ENCODE assay signal across 9 cellular contexts in genomic region chr20:59027746-59028320, GRCh38. TPM values are rescaled to one million over a fixed set of nuclear protein-coding genes. Genes with fewer than 3 reads are reported as not detected.
A peak's percentile ranks its signal among the peaks of the same experiment; 100 is the strongest.
DNase-seq lines count a peak whose midpoint lies in the region; ATAC-seq lines count a peak whose summit lies in the region.
"Had no signal": no experiment of that assay in that cellular context is flagged by ENCODE, and none has a peak within 500 bp of the region (broad histone marks: within the 10 kb centered on the region; RNA-seq: fewer than 3 reads in every experiment).

No MANE protein-coding gene starts in this region.

- no peaks in the 10 kb centered on the region for H3K9me3 Mint-ChIP-seq in activated naive CD8-positive, alpha-beta T cell (ENCODE audit: low read depth)
- no peaks in the 10 kb centered on the region for H3K9me3 Mint-ChIP-seq in activated naive CD8-positive, alpha-beta T cell treated with anti-CD3 and anti-CD28 coated beads for 36 hours
- no peaks in the 10 kb centered on the region for H3K9me3 Mint-ChIP-seq in effector memory CD8-positive, alpha-beta T cell
- H3K9me3 Mint-ChIP-seq in stimulated activated naive CD8-positive, alpha-beta T cell treated with anti-CD3 and anti-CD28 coated beads, Interleukin-15, amount 100 ng/mL, for 72 hours, result no peaks in the 10 kb centered on the region
- H3K9me3 Mint-ChIP-seq: natural killer cell had no signal

- no peak for ATAC-seq in effector memory CD8-positive, alpha-beta T cell (replicated peaks)
- no peak for ATAC-seq in stimulated activated naive CD8-positive, alpha-beta T cell treated with anti-CD3 and anti-CD28 coated beads, Interleukin-15, amount 100 ng/mL, for 72 hours
- ATAC-seq: natural killer cell had no signal

- H3K4me1 Mint-ChIP-seq in activated naive CD8-positive, alpha-beta T cell (ENCODE audit: low read depth), result peaks cover 62% of the 10 kb centered on the region
- H3K4me1 Mint-ChIP-seq in activated naive CD8-positive, alpha-beta T cell treated with anti-CD3 and anti-CD28 coated beads for 36 hours, result peaks cover 51% of the 10 kb centered on the region
- H3K4me1 Mint-ChIP-seq in effector memory CD8-positive, alpha-beta T cell (ENCODE audit: low read depth in 2 of 2), result peaks cover 35 to 59% of the 10 kb centered on the region in 2 donors
- H3K4me1 Mint-ChIP-seq in stimulated activated naive CD8-positive, alpha-beta T cell treated with anti-CD3 and anti-CD28 coated beads, Interleukin-15, amount 100 ng/mL, for 72 hours, result peaks cover 59% of the 10 kb centered on the region

- no peak for DNase-seq in activated naive CD8-positive, alpha-beta T cell treated with anti-CD3 and anti-CD28 coated beads for 36 hours
- DNase-seq in effector memory CD8-positive, alpha-beta T cell, result no peak
- DNase-seq in stimulated activated naive CD8-positive, alpha-beta T cell treated with anti-CD3 and anti-CD28 coated beads, Interleukin-15, amount 100 ng/mL, for 72 hours, result no peak
- no peak for DNase-seq in NCI-H2107 treated with DMSO at 0.1 percent for 48 hours (lab: John Stamatoyannopoulos, UW; ENCODE audit: unreplicated experiment)
- no peak for DNase-seq in OCI-M1 (lab: John Stamatoyannopoulos, UW)
- DNase-seq: activated CD8-positive, alpha-beta memory T cell treated with anti-CD3 and anti-CD28 coated beads, Interleukin-2, amount 50 U/mL, for 48 hours; natural killer cell; NCI-H1092 treated with DMSO at 0.1 percent for 48 hours had no signal

- peaks cover 18% of the 10 kb centered on the region for H3K36me3 Mint-ChIP-seq in activated naive CD8-positive, alpha-beta T cell
- H3K36me3 Mint-ChIP-seq in activated naive CD8-positive, alpha-beta T cell treated with anti-CD3 and anti-CD28 coated beads for 36 hours, result peaks cover 55% of the 10 kb centered on the region
- H3K36me3 Mint-ChIP-seq in effector memory CD8-positive, alpha-beta T cell (ENCODE audit: insufficient read depth), result peaks cover 89% of the 10 kb centered on the region

- peak overlapping the region; percentile 93 for H3K4me3 Mint-ChIP-seq in activated naive CD8-positive, alpha-beta T cell
- no peak overlapping the region for H3K4me3 Mint-ChIP-seq in activated naive CD8-positive, alpha-beta T cell treated with anti-CD3 and anti-CD28 coated beads for 36 hours
- peak overlapping the region in 1 of 2 donors; percentile 92 for H3K4me3 Mint-ChIP-seq in effector memory CD8-positive, alpha-beta T cell
- H3K4me3 Mint-ChIP-seq in stimulated activated naive CD8-positive, alpha-beta T cell treated with anti-CD3 and anti-CD28 coated beads, Interleukin-15, amount 100 ng/mL, for 72 hours, result peak overlapping the region; percentile 7 to 15
- H3K4me3 Mint-ChIP-seq: natural killer cell had no signal

- no peaks in the 10 kb centered on the region for H3K27me3 Mint-ChIP-seq in activated naive CD8-positive, alpha-beta T cell
- no peaks in the 10 kb centered on the region for H3K27me3 Mint-ChIP-seq in activated naive CD8-positive, alpha-beta T cell treated with anti-CD3 and anti-CD28 coated beads for 36 hours
- no peaks in the 10 kb centered on the region for H3K27me3 Mint-ChIP-seq in effector memory CD8-positive, alpha-beta T cell
- H3K27me3 Mint-ChIP-seq in stimulated activated naive CD8-positive, alpha-beta T cell treated with anti-CD3 and anti-CD28 coated beads, Interleukin-15, amount 100 ng/mL, for 72 hours, result no peaks in the 10 kb centered on the region

- H3K27ac Mint-ChIP-seq in activated naive CD8-positive, alpha-beta T cell, result peak overlapping the region; percentile 30
- no peak overlapping the region for H3K27ac Mint-ChIP-seq in activated naive CD8-positive, alpha-beta T cell treated with anti-CD3 and anti-CD28 coated beads for 36 hours
- peak overlapping the region; percentile 3 to 26 for H3K27ac Mint-ChIP-seq in effector memory CD8-positive, alpha-beta T cell
- H3K27ac Mint-ChIP-seq in stimulated activated naive CD8-positive, alpha-beta T cell treated with anti-CD3 and anti-CD28 coated beads, Interleukin-15, amount 100 ng/mL, for 72 hours, result peak overlapping the region in 1 of 2 donors; percentile 87

RNA-seq across cellular contexts. Expression of gene ATP5F1E, which starts 4.3 kb away (rescaled TPM):
- total RNA-seq in activated naive CD8-positive, alpha-beta T cell treated with anti-CD3 and anti-CD28 coated beads for 36 hours, result 10 to 100 TPM; 83.0 to 84.4 TPM

RNA-seq across cellular contexts. Expression of gene TUBB1, which starts 8.6 kb away (rescaled TPM):
- not detected for total RNA-seq in activated naive CD8-positive, alpha-beta T cell treated with anti-CD3 and anti-CD28 coated beads for 36 hours

RNA-seq across cellular contexts. Expression of gene PRELID3B, which starts 14.8 kb away (rescaled TPM):
- total RNA-seq in activated naive CD8-positive, alpha-beta T cell treated with anti-CD3 and anti-CD28 coated beads for 36 hours, result 100 to 1,000 TPM; 131 to 143 TPM

RNA-seq across cellular contexts. Expression of gene CTSZ, which starts 20.8 kb away (rescaled TPM):
- total RNA-seq in activated naive CD8-positive, alpha-beta T cell treated with anti-CD3 and anti-CD28 coated beads for 36 hours, result 10 to 100 TPM; 24.6 to 25.4 TPM

RNA-seq across cellular contexts. Expression of gene NELFCD, which starts 46.8 kb away (rescaled TPM):
- total RNA-seq in activated naive CD8-positive, alpha-beta T cell treated with anti-CD3 and anti-CD28 coated beads for 36 hours, result 10 to 100 TPM; 84.1 to 91.2 TPM
